Comparison of ENCODE assay signal across 15 cellular contexts in genomic region chr2:64467463-64467843, GRCh38. TPM values are rescaled to one million over a fixed set of nuclear protein-coding genes. Genes with fewer than 3 reads are reported as not detected.
DNase-seq lines count a peak whose midpoint lies in the region; ATAC-seq and TF ChIP-seq lines count a peak whose summit lies in the region.
"Had no signal": no experiment of that assay in that cellular context is flagged by ENCODE, and none has a peak within 500 bp of the region (broad histone marks: within the 10 kb centered on the region; RNA-seq: fewer than 3 reads in every experiment).

No MANE protein-coding gene starts in this region.

- H3K27ac Mint-ChIP-seq in MCF 10A (ENCODE audit: low read depth, unreplicated experiment) = no peak overlapping the region
- H3K27ac Mint-ChIP-seq in activated naive CD4-positive, alpha-beta T cell treated with anti-CD3 and anti-CD28 coated beads for 36 hours = no peak overlapping the region
- H3K27ac Mint-ChIP-seq: activated CD4-positive, alpha-beta memory T cell treated with anti-CD3 and anti-CD28 coated beads for 36 hours; activated naive CD4-positive, alpha-beta T cell treated with anti-CD3 and anti-CD28 coated beads, Interleukin-2, amount 10 ng/mL, durations not matched to agents 7 days and 5 days had no signal

- TF ChIP-seq CTCF in MCF 10A (IDR thresholded peaks at IDR 0.05; ENCODE audit: unreplicated experiment) = no peak

- in situ Hi-C loops in KBM-7 (cut with MboI; ENCODE audit: low pct_unique_long_range_greater_than_20kb, low sequenced_read_pairs) = no loop called here

- H3K27me3 Mint-ChIP-seq in MCF 10A (ENCODE audit: insufficient read depth, unreplicated experiment) = no peaks in the 10 kb centered on the region
- no peaks in the 10 kb centered on the region for H3K27me3 Mint-ChIP-seq in activated naive CD4-positive, alpha-beta T cell treated with anti-CD3 and anti-CD28 coated beads for 36 hours (ENCODE audit: low read depth)

- POLR2A ChIA-PET in MCF 10A (lab: Yijun Ruan, JAX) = interaction anchor here (0.6 kb wide), 1 partner anchor 13 kb away, joined by 3 read pairs; no protein-coding TSS in a partner anchor

- ATAC-seq in left colon (peak; percentile 27), HG02610 (IDR thresholded peaks at IDR 0.05; ENCODE audit: unreplicated experiment) (no peak), GM19452 (IDR thresholded peaks at IDR 0.05; ENCODE audit: unreplicated experiment) (no peak)

- no TSS peak for BruUV-seq in MCF 10A (replicated peaks; lab: Mats Ljungman, UMichigan)

- H3K36me3 Mint-ChIP-seq in MCF 10A (ENCODE audit: insufficient read depth, unreplicated experiment) = no peaks in the 10 kb centered on the region
- no peaks in the 10 kb centered on the region for H3K36me3 Mint-ChIP-seq in activated naive CD4-positive, alpha-beta T cell treated with anti-CD3 and anti-CD28 coated beads for 36 hours (ENCODE audit: low read depth)
- H3K36me3 Mint-ChIP-seq: activated CD4-positive, alpha-beta memory T cell treated with anti-CD3 and anti-CD28 coated beads for 36 hours; activated naive CD4-positive, alpha-beta T cell treated with anti-CD3 and anti-CD28 coated beads, Interleukin-2, amount 10 ng/mL, durations not matched to agents 7 days and 5 days had no signal

- H3K9me3 Mint-ChIP-seq in MCF 10A (ENCODE audit: unreplicated experiment) = no peaks in the 10 kb centered on the region
- no peaks in the 10 kb centered on the region for H3K9me3 Mint-ChIP-seq in activated naive CD4-positive, alpha-beta T cell treated with anti-CD3 and anti-CD28 coated beads for 36 hours
- H3K9me3 Mint-ChIP-seq: activated CD4-positive, alpha-beta memory T cell treated with anti-CD3 and anti-CD28 coated beads for 36 hours; activated naive CD4-positive, alpha-beta T cell treated with anti-CD3 and anti-CD28 coated beads, Interleukin-2, amount 10 ng/mL, durations not matched to agents 7 days and 5 days had no signal

- CTCF ChIA-PET in MCF 10A (lab: Yijun Ruan, JAX) = interaction anchor here (1.1 kb wide), 1 partner anchor 137 kb away, joined by 4 read pairs; no protein-coding TSS in a partner anchor
- CTCF ChIA-PET in activated naive CD4-positive, alpha-beta T cell treated with anti-CD3 and anti-CD28 coated beads for 36 hours (lab: Charles Lee) = interaction anchor here (0.5 to 0.6 kb wide), 2 partner anchors 21 to 89 kb away, joined by 3 read pairs; no protein-coding TSS in a partner anchor

- peaks cover 12% of the 10 kb centered on the region for H3K4me1 Mint-ChIP-seq in MCF 10A (ENCODE audit: insufficient read depth, unreplicated experiment)
- no peaks in the 10 kb centered on the region for H3K4me1 Mint-ChIP-seq in activated naive CD4-positive, alpha-beta T cell treated with anti-CD3 and anti-CD28 coated beads for 36 hours (ENCODE audit: low read depth)
- H3K4me1 Mint-ChIP-seq: activated naive CD4-positive, alpha-beta T cell treated with anti-CD3 and anti-CD28 coated beads, Interleukin-2, amount 10 ng/mL, durations not matched to agents 7 days and 5 days had no signal

- DNase-seq in KBM-7 = peak; percentile 71
- DNase-seq in SKM-1 treated with dmso at 0.1 percent for 144 hours (lab: John Stamatoyannopoulos, UW; ENCODE audit: unreplicated experiment) = peak; percentile 92
- no peak for DNase-seq in left colon
- DNase-seq in putamen (ENCODE audit: low spot score) = peak; percentile 26
- no peak for DNase-seq in MCF 10A (ENCODE audit: unreplicated experiment)
- no peak for DNase-seq in activated naive CD4-positive, alpha-beta T cell treated with anti-CD3 and anti-CD28 coated beads for 36 hours
- DNase-seq: activated CD4-positive, alpha-beta memory T cell treated with anti-CD3 and anti-CD28 coated beads for 36 hours; activated naive CD4-positive, alpha-beta T cell treated with anti-CD3 and anti-CD28 coated beads, Interleukin-2, amount 10 ng/mL, durations not matched to agents 7 days and 5 days; colonic mucosa; COR-L47; EL; stimulated activated CD4-positive, alpha-beta T cell treated with anti-CD3 and anti-CD28 coated beads, Interleukin-2, amount 100 ng/mL, for 48 hours; stomach had no signal

- no peak overlapping the region for H3K4me3 Mint-ChIP-seq in MCF 10A (ENCODE audit: unreplicated experiment)
- no peak overlapping the region for H3K4me3 Mint-ChIP-seq in activated naive CD4-positive, alpha-beta T cell treated with anti-CD3 and anti-CD28 coated beads for 36 hours
- H3K4me3 Mint-ChIP-seq: activated CD4-positive, alpha-beta memory T cell treated with anti-CD3 and anti-CD28 coated beads for 36 hours; activated naive CD4-positive, alpha-beta T cell treated with anti-CD3 and anti-CD28 coated beads, Interleukin-2, amount 10 ng/mL, durations not matched to agents 7 days and 5 days had no signal

- intact Hi-C loops in left colon (cut with DNase I, micrococcal nuclease) (no loop called here), MCF 10A (cut with micrococcal nuclease) (no loop called here)
- intact Hi-C loops in activated naive CD4-positive, alpha-beta T cell treated with anti-CD3 and anti-CD28 coated beads for 36 hours (cut with micrococcal nuclease) = no loop called here

RNA-seq across cellular contexts. Expression of gene LGALSL, which starts 13.5 kb away (rescaled TPM):
- total RNA-seq in left colon (10 to 100 TPM; 43.6 to 45.5 TPM), MCF 10A (2022) (11.4 and 13.5 TPM in 2 replicates)
- 1 to 10 TPM; 1.0 to 1.5 TPM for total RNA-seq in activated naive CD4-positive, alpha-beta T cell treated with anti-CD3 and anti-CD28 coated beads for 36 hours

RNA-seq across cellular contexts. Expression of gene AFTPH, which starts 56.7 kb away (rescaled TPM):
- 10 to 100 TPM; 57.9 to 59.7 TPM for total RNA-seq in left colon
- total RNA-seq in MCF 10A (2022) = 24.2 and 24.7 TPM in 2 replicates
- total RNA-seq in activated naive CD4-positive, alpha-beta T cell treated with anti-CD3 and anti-CD28 coated beads for 36 hours = 10 to 100 TPM; 25.3 to 27.3 TPM

Comparison
In these comparisons a context has a peak if more than half of its experiments do, and no peak if none do; other contexts are left out.
1. DNase-seq: peak in KBM-7 (single experiment), SKM-1 treated with dmso at 0.1 percent for 144 hours (single experiment) and putamen (single experiment); none in left colon (0 of 2), MCF 10A (single experiment) and activated naive CD4-positive, alpha-beta T cell treated with anti-CD3 and anti-CD28 coated beads for 36 hours (single experiment).